ENCODE assay signal across 7 cellular contexts in the genomic region with DNA sequence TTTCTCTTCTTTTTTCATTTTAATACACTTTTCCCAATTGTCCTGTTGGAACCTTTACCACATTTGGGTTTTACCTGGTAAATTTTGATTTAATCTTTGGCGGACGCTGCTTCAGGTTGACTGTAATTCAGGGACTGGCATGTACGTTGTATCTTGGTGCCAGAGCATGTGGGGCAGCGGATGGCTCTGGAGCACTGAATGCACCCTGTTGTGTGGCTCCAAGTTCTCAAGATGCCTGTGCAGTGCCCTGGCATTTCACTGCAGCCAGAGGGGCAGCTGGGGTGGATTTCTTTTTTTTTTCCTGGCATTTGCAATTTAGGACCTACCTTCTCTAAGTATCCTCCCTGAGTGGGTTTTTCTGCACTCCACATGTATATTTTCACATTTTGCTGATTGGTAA.
"Had no signal": no experiment of that assay in that cellular context is flagged by ENCODE, and none has a peak within 500 bp of the region (broad histone marks: within the 10 kb centered on the region; RNA-seq: fewer than 3 reads in every experiment).

No MANE protein-coding gene starts in this region.

- H3K27ac Mint-ChIP-seq: IgD-negative memory B cell had no signal

- H3K4me1 Mint-ChIP-seq: IgD-negative memory B cell had no signal

- H3K4me3 Mint-ChIP-seq: IgD-negative memory B cell had no signal

- H3K36me3 Mint-ChIP-seq: IgD-negative memory B cell had no signal

- H3K4me3 ChIP-seq: K562 had no signal

- DNase-seq: IMR-90, KBM-7, KG1 had no signal

- H3K9me3 Mint-ChIP-seq: IgD-negative memory B cell had no signal

- ATAC-seq: HepG2, K562 had no signal

- H3K27ac ChIP-seq: HL-60 had no signal
